19 cellular contexts compared by ENCODE assay signal in genomic region chr1:201874672-201875071, GRCh38.
"Had no signal": no experiment of that assay in that cellular context is flagged by ENCODE, and none has a peak within 500 bp of the region (broad histone marks: within the 10 kb centered on the region; RNA-seq: fewer than 3 reads in every experiment).

No MANE protein-coding gene starts in this region.

- H3K4me1 Mint-ChIP-seq: natural killer cell had no signal

- DNase-seq: cortex of kidney; effector memory CD8-positive, alpha-beta T cell; left ventricle myocardium superior; lower lobe of right lung; natural killer cell; stimulated activated CD4-positive, alpha-beta T cell treated with anti-CD3 and anti-CD28 coated beads, Interleukin-12 subunit alpha, Interleukin-12 subunit beta, amount 100 ng/mL, for 4 hours; stimulated activated CD4-positive, alpha-beta T cell treated with anti-CD3 and anti-CD28 coated beads, Interleukin-1b, Interleukin-23, amount 100 ng/mL, for 48 hours; stimulated activated CD4-positive, alpha-beta T cell treated with anti-CD3 and anti-CD28 coated beads, Interleukin-4, amount 100 ng/mL, for 1 hour; stimulated activated CD8-positive, alpha-beta memory T cell treated with anti-CD3 and anti-CD28 coated beads, Interleukin-4, amount 100 ng/mL, for 48 hours; stimulated activated naive CD8-positive, alpha-beta T cell treated with anti-CD3 and anti-CD28 coated beads, Interleukin-15, Interleukin-2, amounts not matched to agents 100 U/mL and 50 U/mL, for 24 hours; substantia nigra; testis; tibial artery had no signal

- H3K9me3 ChIP-seq: lower lobe of right lung, prostate gland, right atrium auricular region, testis, tibial artery had no signal

- H3K9me3 Mint-ChIP-seq: effector memory CD8-positive, alpha-beta T cell; natural killer cell; type B pancreatic cell had no signal

- H3K27me3 ChIP-seq: right atrium auricular region, testis, tibial artery had no signal

- ATAC-seq: effector memory CD8-positive, alpha-beta T cell; lower lobe of right lung; natural killer cell; sciatic nerve; stimulated activated naive CD8-positive, alpha-beta T cell treated with anti-CD3 and anti-CD28 coated beads, Interleukin-15, Interleukin-2, amounts not matched to agents 100 U/mL and 50 U/mL, for 24 hours had no signal

- H3K4me1 ChIP-seq: lower lobe of right lung, parathyroid adenoma, prostate gland had no signal

- H3K4me3 ChIP-seq: lower lobe of right lung, prostate gland, right atrium auricular region, smooth muscle cell, testis, tibial artery had no signal

- H3K27me3 Mint-ChIP-seq: effector memory CD8-positive, alpha-beta T cell; type B pancreatic cell had no signal

- H3K27ac Mint-ChIP-seq: natural killer cell, type B pancreatic cell had no signal

- H3K4me3 Mint-ChIP-seq: effector memory CD8-positive, alpha-beta T cell; natural killer cell; type B pancreatic cell had no signal

- H3K27ac ChIP-seq: lower lobe of right lung, parathyroid adenoma, prostate gland, right atrium auricular region, testis, tibial artery had no signal
